9 cellular contexts compared by ENCODE assay signal in genomic region chrX:275476-275966, GRCh38. TPM values are rescaled to one million over a fixed set of nuclear protein-coding genes. Genes with fewer than 3 reads are reported as not detected.
DNase-seq lines count a peak whose midpoint lies in the region; ATAC-seq, FAIRE-seq and TF ChIP-seq lines count a peak whose summit lies in the region.
"Had no signal": no experiment of that assay in that cellular context is flagged by ENCODE, and none has a peak within 500 bp of the region (broad histone marks: within the 10 kb centered on the region; RNA-seq: fewer than 3 reads in every experiment).

No MANE protein-coding gene starts in this region.

- CTCF ChIA-PET in CD8-positive, alpha-beta T cell (lab: Charles Lee): no interaction called here

- intact Hi-C loops in CD8-positive, alpha-beta T cell (cut with DNase I, micrococcal nuclease): no loop called here

- H3K9me3 Mint-ChIP-seq in CD8-positive, alpha-beta T cell: no peaks in the 10 kb centered on the region
- H3K9me3 Mint-ChIP-seq in brain: peaks cover 0 to 4% (median 0%) of the 10 kb centered on the region in 5 experiments

- no peaks in the 10 kb centered on the region for H3K36me3 ChIP-seq in CD8-positive, alpha-beta T cell (ENCODE audit: insufficient read depth, low read length)
- no peaks in the 10 kb centered on the region for H3K36me3 ChIP-seq in mucosa of stomach (ENCODE audit: control insufficient read depth, insufficient read depth, low read length)

- no peak for TF ChIP-seq CTCF in CD8-positive, alpha-beta T cell (IDR thresholded peaks at IDR 0.05)
- TF ChIP-seq CTCF in brain (conservative IDR thresholded peaks at IDR 0.05): no peak

- peak; percentile 15 for ATAC-seq in CD8-positive, alpha-beta T cell
- ATAC-seq in HG02870 (IDR thresholded peaks at IDR 0.05; ENCODE audit: unreplicated experiment): peak; percentile 12

- H3K9ac ChIP-seq in mucosa of stomach (ENCODE audit: low read length): peak overlapping the region; percentile 74

- H3K4me3 Mint-ChIP-seq in CD8-positive, alpha-beta T cell: peak overlapping the region; percentile 80
- peak overlapping the region in 3 of 5 experiments; percentile 50 to 64 (median 62) for H3K4me3 Mint-ChIP-seq in brain

- no peaks in the 10 kb centered on the region for H3K36me3 Mint-ChIP-seq in CD8-positive, alpha-beta T cell
- peaks cover 9% of the 10 kb centered on the region for H3K36me3 Mint-ChIP-seq in brain

- no peaks in the 10 kb centered on the region for H3K27me3 ChIP-seq in CD8-positive, alpha-beta T cell (ENCODE audit: insufficient read depth, low read length)
- peaks cover 5% of the 10 kb centered on the region for H3K27me3 ChIP-seq in mucosa of stomach (ENCODE audit: control insufficient read depth, insufficient read depth, low read length)
- H3K27me3 ChIP-seq: body of pancreas had no signal

- POLR2A ChIA-PET in CD8-positive, alpha-beta T cell (lab: Charles Lee): no interaction called here

- H3K9me3 ChIP-seq in CD8-positive, alpha-beta T cell (ENCODE audit: low read length): no peaks in the 10 kb centered on the region
- no peaks in the 10 kb centered on the region for H3K9me3 ChIP-seq in mucosa of stomach (ENCODE audit: control insufficient read depth, low read length)
- H3K9me3 ChIP-seq: body of pancreas had no signal

- no peak for FAIRE-seq in urothelium cell line (lab: Jason Lieb, UNC)

- peaks cover 15% of the 10 kb centered on the region for H3K4me1 Mint-ChIP-seq in CD8-positive, alpha-beta T cell (ENCODE audit: low read depth)
- peaks cover 17% of the 10 kb centered on the region for H3K4me1 Mint-ChIP-seq in brain

- no peak overlapping the region for H3K27ac ChIP-seq in CD8-positive, alpha-beta T cell (ENCODE audit: low read depth, low read length)

- no peak for DNase-seq in CD8-positive, alpha-beta T cell
- DNase-seq in urothelium cell line (ENCODE audit: low spot score) (no peak), RKO (ENCODE audit: low spot score) (no peak), NCI-H446 treated with DMSO at 0.1 percent for 48 hours (lab: John Stamatoyannopoulos, UW) (no peak), DMS114 treated with DMSO at 0.1 percent for 48 hours (lab: John Stamatoyannopoulos, UW; ENCODE audit: unreplicated experiment) (no peak)

- H3K27me3 Mint-ChIP-seq in CD8-positive, alpha-beta T cell (ENCODE audit: low read depth): no peaks in the 10 kb centered on the region
- peaks cover 17% of the 10 kb centered on the region for H3K27me3 Mint-ChIP-seq in brain

- no peak overlapping the region for H3K27ac Mint-ChIP-seq in CD8-positive, alpha-beta T cell
- peak overlapping the region in 3 of 5 experiments; percentile 67 to 75 (median 73) for H3K27ac Mint-ChIP-seq in brain

- peaks cover 28% of the 10 kb centered on the region for H3K4me1 ChIP-seq in CD8-positive, alpha-beta T cell (ENCODE audit: insufficient read depth, low read length)
- H3K4me1 ChIP-seq in mucosa of stomach (ENCODE audit: control insufficient read depth, insufficient read depth, low read length): peaks cover 13% of the 10 kb centered on the region

- H3K4me3 ChIP-seq in CD8-positive, alpha-beta T cell (ENCODE audit: low read depth, low read length): peak overlapping the region; percentile 65
- peak overlapping the region; percentile 66 for H3K4me3 ChIP-seq in mucosa of stomach (ENCODE audit: low read length)

RNA-seq across cellular contexts. Expression of gene PLCXD1, which starts 5.7 kb away (rescaled TPM):
- total RNA-seq in CD8-positive, alpha-beta T cell: 10 to 100 TPM; 18.3 to 19.3 TPM
- polyA plus RNA-seq in brain (ENCODE audit: insufficient read depth, low read depth, low replicate concordance): 9.3 TPM

RNA-seq across cellular contexts. Expression of gene GTPBP6, which starts 43.1 kb away (rescaled TPM):
- 10 to 100 TPM; 62.2 to 62.5 TPM for total RNA-seq in CD8-positive, alpha-beta T cell
- 33.5 TPM for polyA plus RNA-seq in brain (ENCODE audit: insufficient read depth, low read depth, low replicate concordance)
